Comparison of ENCODE assay signal across 32 cellular contexts in the genomic region with DNA sequence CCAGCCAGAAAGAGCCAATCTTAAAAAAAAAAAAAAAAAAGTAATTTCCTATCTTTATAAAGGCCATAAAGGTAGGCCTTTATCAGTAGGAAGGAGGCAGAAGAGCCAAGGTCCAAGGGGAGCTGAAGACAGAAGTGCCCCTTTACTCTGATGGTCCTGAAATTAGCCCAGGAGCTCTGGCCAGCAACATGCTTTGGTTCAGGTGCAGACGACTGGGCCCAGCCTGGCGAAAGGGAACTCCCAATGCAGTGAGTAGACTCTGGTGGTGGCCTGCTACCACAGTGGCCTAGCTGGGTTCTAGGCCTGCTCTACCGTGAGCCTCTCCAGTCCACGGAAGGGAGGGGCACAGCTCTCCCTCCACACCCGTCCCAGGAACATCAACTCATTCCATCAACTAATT. TPM values are rescaled to one million over a fixed set of nuclear protein-coding genes. Genes with fewer than 3 reads are reported as not detected.
"Had no signal": no experiment of that assay in that cellular context is flagged by ENCODE, and none has a peak within 500 bp of the region (broad histone marks: within the 10 kb centered on the region; RNA-seq: fewer than 3 reads in every experiment).

No MANE protein-coding gene starts in this region.

- FAIRE-seq: bronchial epithelial cell, K562 had no signal

- H3K36me3 ChIP-seq: WERI-Rb-1 had no signal

- H3K4me3 ChIP-seq: K562, PC-9 had no signal

- H3K27ac ChIP-seq: PC-9, WERI-Rb-1 had no signal

- H2AFZ ChIP-seq: PC-9 had no signal

- DNase-seq: activated CD4-positive, alpha-beta memory T cell treated with anti-CD3 and anti-CD28 coated beads, Interleukin-2, amount 10 ng/mL, durations not matched to agents 7 days and 5 days; activated CD4-positive, alpha-beta T cell treated with anti-CD3 and anti-CD28 coated beads for 1 hour; activated CD4-positive, alpha-beta T cell treated with anti-CD3 and anti-CD28 coated beads for 48 hours; activated CD4-positive, CD25-positive, alpha-beta regulatory T cell; activated CD8-positive, alpha-beta memory T cell treated with anti-CD3 and anti-CD28 coated beads for 24 hours; activated CD8-positive, alpha-beta memory T cell treated with anti-CD3 and anti-CD28 coated beads, Interleukin-2, amount 10 ng/mL, durations not matched to agents 7 days and 5 days; activated CD8-positive, alpha-beta memory T cell treated with anti-CD3 and anti-CD28 coated beads, Interleukin-2, amount 50 U/mL, for 48 hours; activated effector memory CD4-positive, alpha-beta T cell treated with Interleukin-2 at 50 U/mL for 16 hours; activated naive CD4-positive, alpha-beta T cell treated with anti-CD3 and anti-CD28 coated beads, Interleukin-2, amount 10 ng/mL, durations not matched to agents 7 days and 5 days; activated naive CD8-positive, alpha-beta T cell treated with anti-CD3 and anti-CD28 coated beads, Interleukin-2, amount 50 U/mL, for 24 hours; activated T-cell treated with anti-CD3 and anti-CD28 coated beads, Interleukin-2, amount 50 U/mL, for 48 hours; anterior cingulate cortex; NCI-H1092 treated with DMSO at 0.1 percent for 48 hours; NCI-H1417; NCI-H146; NCI-H187; NCI-H2029 treated with DMSO at 0.1 percent for 48 hours; NCI-H2107; NCI-H2171; NCI-H510A; NCI-H526; NCI-H748 treated with DMSO at 0.1 percent for 48 hours; NK-92 treated with Interleukin-12 subunit alpha and Interleukin-12 subunit beta, amount 100 ng/mL, for 24 hours; PC-9; Right ventricle myocardium superior; T1000; WERI-Rb-1 had no signal

- ATAC-seq: activated CD8-positive, alpha-beta memory T cell treated with anti-CD3 and anti-CD28 coated beads, Interleukin-2, amount 10 ng/mL, durations not matched to agents 7 days and 5 days; activated naive CD8-positive, alpha-beta T cell treated with anti-CD3 and anti-CD28 coated beads, Interleukin-2, amount 50 U/mL, for 24 hours; K562 had no signal

- H3K4me2 ChIP-seq: PC-9 had no signal

RNA-seq across cellular contexts. Expression of a gene that starts 23.1 kb away (rescaled TPM):
- total RNA-seq: activated CD8-positive, alpha-beta memory T cell treated with anti-CD3 and anti-CD28 coated beads, Interleukin-2, amount 10 ng/mL, durations not matched to agents 7 days and 5 days; PC-9; Right ventricle myocardium superior; T-helper 1 cell treated with Interleukin-12 subunit alpha and Interleukin-12 subunit beta and Interleukin-4 antibody, amounts not matched to agents 30 ng/mL and 1 ng/mL, for 36 hours; T-helper 2 cell treated with Interferon-gamma antibody and Interleukin-4, amounts not matched to agents 100 ng/mL and 5 ng/mL, for 36 hours had no signal

RNA-seq across cellular contexts. Expression of a gene that starts 23.1 kb away (rescaled TPM):
- total RNA-seq: activated CD4-positive, alpha-beta memory T cell treated with anti-CD3 and anti-CD28 coated beads, Interleukin-2, amount 10 ng/mL, durations not matched to agents 7 days and 5 days; activated CD8-positive, alpha-beta memory T cell treated with anti-CD3 and anti-CD28 coated beads, Interleukin-2, amount 10 ng/mL, durations not matched to agents 7 days and 5 days; bronchial epithelial cell; K562; M059J; PC-9; Right ventricle myocardium superior; T-helper 1 cell treated with Interleukin-12 subunit alpha and Interleukin-12 subunit beta and Interleukin-4 antibody, amounts not matched to agents 30 ng/mL and 1 ng/mL, for 36 hours; T-helper 2 cell treated with Interferon-gamma antibody and Interleukin-4, amounts not matched to agents 100 ng/mL and 5 ng/mL, for 36 hours had no signal
- polyA plus RNA-seq: K562 had no signal

RNA-seq across cellular contexts. Expression of a gene that starts 59.4 kb away (rescaled TPM):
- total RNA-seq: activated CD4-positive, alpha-beta memory T cell treated with anti-CD3 and anti-CD28 coated beads, Interleukin-2, amount 10 ng/mL, durations not matched to agents 7 days and 5 days; M059J; T-helper 1 cell treated with Interleukin-12 subunit alpha and Interleukin-12 subunit beta and Interleukin-4 antibody, amounts not matched to agents 30 ng/mL and 1 ng/mL, for 36 hours; T-helper 2 cell treated with Interferon-gamma antibody and Interleukin-4, amounts not matched to agents 100 ng/mL and 5 ng/mL, for 36 hours had no signal
